Comparison of ENCODE assay signal across 8 cellular contexts in genomic region chr1:27436204-27437159, GRCh38. TPM values are rescaled to one million over a fixed set of nuclear protein-coding genes. Genes with fewer than 3 reads are reported as not detected.
DNase-seq lines count a peak whose midpoint lies in the region; ATAC-seq and TF ChIP-seq lines count a peak whose summit lies in the region.

No MANE protein-coding gene starts in this region.

- H2AFZ ChIP-seq in hepatocyte, result no peak overlapping the region

- peak overlapping the region; percentile 76 for H3K27ac Mint-ChIP-seq in activated naive CD8-positive, alpha-beta T cell treated with anti-CD3 and anti-CD28 coated beads, Interleukin-2, amount 50 U/mL, for 24 hours
- H3K27ac Mint-ChIP-seq in stimulated activated naive CD8-positive, alpha-beta T cell treated with anti-CD3 and anti-CD28 coated beads, Interleukin-15, amount 100 ng/mL, for 72 hours, result peak overlapping the region in 1 of 2 donors; percentile 42

- no peaks in the 10 kb centered on the region for H3K27me3 ChIP-seq in hepatocyte

- H3K36me3 ChIP-seq in hepatocyte (replicated peaks; ENCODE audit: insufficient read depth, low read depth), result no peaks in the 10 kb centered on the region

- H3K79me2 ChIP-seq in hepatocyte, result peaks cover 93% of the 10 kb centered on the region

- peak overlapping the region; percentile 76 for H3K27ac ChIP-seq in hepatocyte

- H3K4me3 Mint-ChIP-seq in activated naive CD8-positive, alpha-beta T cell treated with anti-CD3 and anti-CD28 coated beads, Interleukin-2, amount 50 U/mL, for 24 hours, result no peak overlapping the region
- peak overlapping the region; percentile 45 to 68 for H3K4me3 Mint-ChIP-seq in stimulated activated naive CD8-positive, alpha-beta T cell treated with anti-CD3 and anti-CD28 coated beads, Interleukin-15, amount 100 ng/mL, for 72 hours

- peaks cover 73% of the 10 kb centered on the region for H3K4me1 Mint-ChIP-seq in activated naive CD8-positive, alpha-beta T cell treated with anti-CD3 and anti-CD28 coated beads, Interleukin-2, amount 50 U/mL, for 24 hours
- peaks cover 76% of the 10 kb centered on the region for H3K4me1 Mint-ChIP-seq in stimulated activated naive CD8-positive, alpha-beta T cell treated with anti-CD3 and anti-CD28 coated beads, Interleukin-15, amount 100 ng/mL, for 72 hours

- 72% methylated on average over 5 of the region's 5 CpGs for WGBS in hepatocyte (ENCODE audit: low lambda C conversion rate, missing lambda C conversion rate)

- peaks cover 54% of the 10 kb centered on the region for H4K20me1 ChIP-seq in hepatocyte (ENCODE audit: insufficient read depth, poor library complexity, severe bottlenecking)

- H3K36me3 Mint-ChIP-seq in activated naive CD8-positive, alpha-beta T cell treated with anti-CD3 and anti-CD28 coated beads, Interleukin-2, amount 50 U/mL, for 24 hours (ENCODE audit: low read depth), result peaks cover 8% of the 10 kb centered on the region

- peak overlapping the region; percentile 48 for H3K4me2 ChIP-seq in hepatocyte

- intact Hi-C loops in head of caudate nucleus (cut with DNase I), result no loop called here

- no peaks in the 10 kb centered on the region for H3K9me3 ChIP-seq in hepatocyte (ENCODE audit: low read depth)

- DNase-seq in DMS153 (lab: John Stamatoyannopoulos, UW) (peak; percentile 78), Kasumi-1 (lab: John Stamatoyannopoulos, UW) (peak; percentile 30 to 49), hepatocyte (ENCODE audit: low spot score) (peak; percentile 52), head of caudate nucleus (no peak), DMS79 treated with DMSO at 0.1 percent for 48 hours (lab: John Stamatoyannopoulos, UW) (no peak), NCI-H146 treated with DMSO at 0.1 percent for 48 hours (lab: John Stamatoyannopoulos, UW; ENCODE audit: unreplicated experiment) (no peak)
- DNase-seq in activated naive CD8-positive, alpha-beta T cell treated with anti-CD3 and anti-CD28 coated beads, Interleukin-2, amount 50 U/mL, for 24 hours, result no peak
- DNase-seq in stimulated activated naive CD8-positive, alpha-beta T cell treated with anti-CD3 and anti-CD28 coated beads, Interleukin-15, amount 100 ng/mL, for 72 hours, result no peak

- H3K4me3 ChIP-seq in hepatocyte, result no peak overlapping the region

- H3K27me3 Mint-ChIP-seq in activated naive CD8-positive, alpha-beta T cell treated with anti-CD3 and anti-CD28 coated beads, Interleukin-2, amount 50 U/mL, for 24 hours, result no peaks in the 10 kb centered on the region
- no peaks in the 10 kb centered on the region for H3K27me3 Mint-ChIP-seq in stimulated activated naive CD8-positive, alpha-beta T cell treated with anti-CD3 and anti-CD28 coated beads, Interleukin-15, amount 100 ng/mL, for 72 hours

- H3K9me2 ChIP-seq in hepatocyte (replicated peaks; ENCODE audit: insufficient read depth), result no peaks in the 10 kb centered on the region

- H3K9me3 Mint-ChIP-seq in activated naive CD8-positive, alpha-beta T cell treated with anti-CD3 and anti-CD28 coated beads, Interleukin-2, amount 50 U/mL, for 24 hours, result no peaks in the 10 kb centered on the region
- no peaks in the 10 kb centered on the region for H3K9me3 Mint-ChIP-seq in stimulated activated naive CD8-positive, alpha-beta T cell treated with anti-CD3 and anti-CD28 coated beads, Interleukin-15, amount 100 ng/mL, for 72 hours

- TF ChIP-seq CTCF in hepatocyte (IDR thresholded peaks at IDR 0.05; ENCODE audit: poor library complexity), result no peak

- peaks cover 12% of the 10 kb centered on the region for H3K4me1 ChIP-seq in hepatocyte (ENCODE audit: insufficient read depth)

- ATAC-seq in activated naive CD8-positive, alpha-beta T cell treated with anti-CD3 and anti-CD28 coated beads, Interleukin-2, amount 50 U/mL, for 24 hours, result peak; percentile 53
- ATAC-seq in stimulated activated naive CD8-positive, alpha-beta T cell treated with anti-CD3 and anti-CD28 coated beads, Interleukin-15, amount 100 ng/mL, for 72 hours, result peak; percentile 74

RNA-seq across cellular contexts. Expression of gene GPR3, which starts 44.1 kb away (rescaled TPM):
- total RNA-seq in hepatocyte, result 0.32 and 0.47 TPM in 2 replicates
- polyA plus RNA-seq in hepatocyte, result 1.5 and 2.2 TPM in 2 replicates

RNA-seq across cellular contexts. Expression of gene CD164L2, which starts 53.3 kb away (rescaled TPM):
- total RNA-seq in hepatocyte, result not detected in 2 replicates
- 0.19 TPM in 1 of 2 replicates, not detected in the other for polyA plus RNA-seq in hepatocyte

RNA-seq across cellular contexts. Expression of gene WASF2, which starts 53.5 kb away (rescaled TPM):
- 25.2 and 28.5 TPM in 2 replicates for total RNA-seq in hepatocyte
- 45.6 and 61.1 TPM in 2 replicates for polyA plus RNA-seq in hepatocyte

Comparison
In these comparisons a context has a peak if more than half of its experiments do, and no peak if none do; other contexts are left out.
1. DNase-seq: peak in DMS153 (single experiment), Kasumi-1 (2 of 2) and hepatocyte (single experiment); none in activated naive CD8-positive, alpha-beta T cell treated with anti-CD3 and anti-CD28 coated beads, Interleukin-2, amount 50 U/mL, for 24 hours (single experiment), stimulated activated naive CD8-positive, alpha-beta T cell treated with anti-CD3 and anti-CD28 coated beads, Interleukin-15, amount 100 ng/mL, for 72 hours (0 of 2), head of caudate nucleus (0 of 42), DMS79 treated with DMSO at 0.1 percent for 48 hours (single experiment) and NCI-H146 treated with DMSO at 0.1 percent for 48 hours (single experiment).